In genomic region chr2:26757873-26758789, GRCh38 we compare ENCODE assay signal across 1 cellular context.
TF ChIP-seq lines count a peak whose summit lies in the region.

No MANE protein-coding gene starts in this region.

TF ChIP-seq in HepG2, 621 proteins besides CTCF, POLR2A, EP300 and RAD21 (continued from another document and continues in another):
- TF ChIP-seq ZNF451 (CRISPR knock-in tag; IDR thresholded peaks at IDR 0.05) = no peak
- TF ChIP-seq PHF5A (CRISPR knock-in tag; IDR thresholded peaks at IDR 0.05; ENCODE audit: low read depth, unreplicated experiment) = no peak
- TF ChIP-seq MXI1 (IDR thresholded peaks at IDR 0.05; ENCODE audit: borderline replicate concordance, low read depth, low read length) = no peak
- TF ChIP-seq THRA (CRISPR knock-in tag; IDR thresholded peaks at IDR 0.05; ENCODE audit: borderline replicate concordance) = no peak; the same call in 1 of the 2 replicates
- TF ChIP-seq ZBTB2 (CRISPR knock-in tag; IDR thresholded peaks at IDR 0.05; ENCODE audit: low read depth) = no peak
- TF ChIP-seq BRCA1 (CRISPR knock-in tag; IDR thresholded peaks at IDR 0.05) = no peak
- no peak for TF ChIP-seq KAT2B (IDR thresholded peaks at IDR 0.05; ENCODE audit: borderline replicate concordance, low read depth, low read length)
- no peak for TF ChIP-seq ZNF629 (CRISPR knock-in tag; conservative IDR thresholded peaks at IDR 0.05)
- peak; percentile 54 for TF ChIP-seq HNF4A (CRISPR knock-in tag; IDR thresholded peaks at IDR 0.05)
- TF ChIP-seq ZNF383 (CRISPR knock-in tag; IDR thresholded peaks at IDR 0.05; ENCODE audit: borderline replicate concordance) = no peak
- TF ChIP-seq, protein P1, sequence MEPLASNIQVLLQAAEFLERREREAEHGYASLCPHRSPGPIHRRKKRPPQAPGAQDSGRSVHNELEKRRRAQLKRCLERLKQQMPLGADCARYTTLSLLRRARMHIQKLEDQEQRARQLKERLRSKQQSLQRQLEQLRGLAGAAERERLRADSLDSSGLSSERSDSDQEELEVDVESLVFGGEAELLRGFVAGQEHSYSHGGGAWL (CRISPR knock-in tag; IDR thresholded peaks at IDR 0.05) = peak; percentile 38; the same call in 1 of the 2 replicates
- TF ChIP-seq, protein P2, sequence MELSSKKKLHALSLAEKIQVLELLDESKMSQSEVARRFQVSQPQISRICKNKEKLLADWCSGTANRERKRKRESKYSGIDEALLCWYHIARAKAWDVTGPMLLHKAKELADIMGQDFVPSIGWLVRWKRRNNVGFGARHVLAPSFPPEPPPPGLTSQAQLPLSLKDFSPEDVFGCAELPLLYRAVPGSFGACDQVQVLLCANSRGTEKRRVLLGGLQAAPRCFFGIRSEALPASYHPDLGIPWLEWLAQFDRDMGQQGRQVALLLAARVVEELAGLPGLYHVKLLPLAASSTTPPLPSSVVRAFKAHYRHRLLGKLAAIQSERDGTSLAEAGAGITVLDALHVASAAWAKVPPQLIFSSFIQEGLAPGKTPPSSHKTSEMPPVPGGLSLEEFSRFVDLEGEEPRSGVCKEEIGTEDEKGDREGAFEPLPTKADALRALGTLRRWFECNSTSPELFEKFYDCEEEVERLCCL (CRISPR knock-in tag; IDR thresholded peaks at IDR 0.05; ENCODE audit: borderline replicate concordance) = no peak
- no peak for TF ChIP-seq TFAP4 (IDR thresholded peaks at IDR 0.05; ENCODE audit: borderline replicate concordance, low read depth)
- no peak for TF ChIP-seq ZNF777 (CRISPR knock-in tag; IDR thresholded peaks at IDR 0.05)
- TF ChIP-seq, protein P3, sequence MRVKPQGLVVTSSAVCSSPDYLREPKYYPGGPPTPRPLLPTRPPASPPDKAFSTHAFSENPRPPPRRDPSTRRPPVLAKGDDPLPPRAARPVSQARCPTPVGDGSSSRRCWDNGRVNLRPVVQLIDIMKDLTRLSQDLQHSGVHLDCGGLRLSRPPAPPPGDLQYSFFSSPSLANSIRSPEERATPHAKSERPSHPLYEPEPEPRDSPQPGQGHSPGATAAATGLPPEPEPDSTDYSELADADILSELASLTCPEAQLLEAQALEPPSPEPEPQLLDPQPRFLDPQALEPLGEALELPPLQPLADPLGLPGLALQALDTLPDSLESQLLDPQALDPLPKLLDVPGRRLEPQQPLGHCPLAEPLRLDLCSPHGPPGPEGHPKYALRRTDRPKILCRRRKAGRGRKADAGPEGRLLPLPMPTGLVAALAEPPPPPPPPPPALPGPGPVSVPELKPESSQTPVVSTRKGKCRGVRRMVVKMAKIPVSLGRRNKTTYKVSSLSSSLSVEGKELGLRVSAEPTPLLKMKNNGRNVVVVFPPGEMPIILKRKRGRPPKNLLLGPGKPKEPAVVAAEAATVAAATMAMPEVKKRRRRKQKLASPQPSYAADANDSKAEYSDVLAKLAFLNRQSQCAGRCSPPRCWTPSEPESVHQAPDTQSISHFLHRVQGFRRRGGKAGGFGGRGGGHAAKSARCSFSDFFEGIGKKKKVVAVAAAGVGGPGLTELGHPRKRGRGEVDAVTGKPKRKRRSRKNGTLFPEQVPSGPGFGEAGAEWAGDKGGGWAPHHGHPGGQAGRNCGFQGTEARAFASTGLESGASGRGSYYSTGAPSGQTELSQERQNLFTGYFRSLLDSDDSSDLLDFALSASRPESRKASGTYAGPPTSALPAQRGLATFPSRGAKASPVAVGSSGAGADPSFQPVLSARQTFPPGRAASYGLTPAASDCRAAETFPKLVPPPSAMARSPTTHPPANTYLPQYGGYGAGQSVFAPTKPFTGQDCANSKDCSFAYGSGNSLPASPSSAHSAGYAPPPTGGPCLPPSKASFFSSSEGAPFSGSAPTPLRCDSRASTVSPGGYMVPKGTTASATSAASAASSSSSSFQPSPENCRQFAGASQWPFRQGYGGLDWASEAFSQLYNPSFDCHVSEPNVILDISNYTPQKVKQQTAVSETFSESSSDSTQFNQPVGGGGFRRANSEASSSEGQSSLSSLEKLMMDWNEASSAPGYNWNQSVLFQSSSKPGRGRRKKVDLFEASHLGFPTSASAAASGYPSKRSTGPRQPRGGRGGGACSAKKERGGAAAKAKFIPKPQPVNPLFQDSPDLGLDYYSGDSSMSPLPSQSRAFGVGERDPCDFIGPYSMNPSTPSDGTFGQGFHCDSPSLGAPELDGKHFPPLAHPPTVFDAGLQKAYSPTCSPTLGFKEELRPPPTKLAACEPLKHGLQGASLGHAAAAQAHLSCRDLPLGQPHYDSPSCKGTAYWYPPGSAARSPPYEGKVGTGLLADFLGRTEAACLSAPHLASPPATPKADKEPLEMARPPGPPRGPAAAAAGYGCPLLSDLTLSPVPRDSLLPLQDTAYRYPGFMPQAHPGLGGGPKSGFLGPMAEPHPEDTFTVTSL (CRISPR knock-in tag; IDR thresholded peaks at IDR 0.05; ENCODE audit: borderline replicate concordance) = peak; percentile 40
- TF ChIP-seq ZNF619 (CRISPR knock-in tag; IDR thresholded peaks at IDR 0.05) = no peak
- TF ChIP-seq, protein P4, sequence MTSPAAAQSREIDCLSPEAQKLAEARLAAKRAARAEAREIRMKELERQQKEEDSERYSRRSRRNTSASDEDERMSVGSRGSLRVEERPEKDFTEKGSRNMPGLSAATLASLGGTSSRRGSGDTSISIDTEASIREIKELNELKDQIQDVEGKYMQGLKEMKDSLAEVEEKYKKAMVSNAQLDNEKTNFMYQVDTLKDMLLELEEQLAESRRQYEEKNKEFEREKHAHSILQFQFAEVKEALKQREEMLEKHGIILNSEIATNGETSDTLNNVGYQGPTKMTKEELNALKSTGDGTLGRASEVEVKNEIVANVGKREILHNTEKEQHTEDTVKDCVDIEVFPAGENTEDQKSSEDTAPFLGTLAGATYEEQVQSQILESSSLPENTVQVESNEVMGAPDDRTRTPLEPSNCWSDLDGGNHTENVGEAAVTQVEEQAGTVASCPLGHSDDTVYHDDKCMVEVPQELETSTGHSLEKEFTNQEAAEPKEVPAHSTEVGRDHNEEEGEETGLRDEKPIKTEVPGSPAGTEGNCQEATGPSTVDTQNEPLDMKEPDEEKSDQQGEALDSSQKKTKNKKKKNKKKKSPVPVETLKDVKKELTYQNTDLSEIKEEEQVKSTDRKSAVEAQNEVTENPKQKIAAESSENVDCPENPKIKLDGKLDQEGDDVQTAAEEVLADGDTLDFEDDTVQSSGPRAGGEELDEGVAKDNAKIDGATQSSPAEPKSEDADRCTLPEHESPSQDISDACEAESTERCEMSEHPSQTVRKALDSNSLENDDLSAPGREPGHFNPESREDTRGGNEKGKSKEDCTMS (CRISPR knock-in tag; conservative IDR thresholded peaks at IDR 0.05) = no peak
- no peak for TF ChIP-seq SYNCRIP (IDR thresholded peaks at IDR 0.05; ENCODE audit: insufficient read depth, low read depth, low read length)
- TF ChIP-seq SKI (IDR thresholded peaks at IDR 0.05; ENCODE audit: partially characterized antibody) = peak; percentile 42
- no peak for TF ChIP-seq ZNF224 (CRISPR knock-in tag; IDR thresholded peaks at IDR 0.05)
- no peak for TF ChIP-seq ZNF652 (CRISPR knock-in tag; IDR thresholded peaks at IDR 0.05; ENCODE audit: borderline replicate concordance, low read depth)
- TF ChIP-seq GPN1 (CRISPR knock-in tag; IDR thresholded peaks at IDR 0.05; ENCODE audit: borderline replicate concordance) = no peak
- TF ChIP-seq, protein P5, sequence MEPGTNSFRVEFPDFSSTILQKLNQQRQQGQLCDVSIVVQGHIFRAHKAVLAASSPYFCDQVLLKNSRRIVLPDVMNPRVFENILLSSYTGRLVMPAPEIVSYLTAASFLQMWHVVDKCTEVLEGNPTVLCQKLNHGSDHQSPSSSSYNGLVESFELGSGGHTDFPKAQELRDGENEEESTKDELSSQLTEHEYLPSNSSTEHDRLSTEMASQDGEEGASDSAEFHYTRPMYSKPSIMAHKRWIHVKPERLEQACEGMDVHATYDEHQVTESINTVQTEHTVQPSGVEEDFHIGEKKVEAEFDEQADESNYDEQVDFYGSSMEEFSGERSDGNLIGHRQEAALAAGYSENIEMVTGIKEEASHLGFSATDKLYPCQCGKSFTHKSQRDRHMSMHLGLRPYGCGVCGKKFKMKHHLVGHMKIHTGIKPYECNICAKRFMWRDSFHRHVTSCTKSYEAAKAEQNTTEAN (CRISPR knock-in tag; conservative IDR thresholded peaks at IDR 0.05) = no peak
- TF ChIP-seq AHR (CRISPR knock-in tag; IDR thresholded peaks at IDR 0.05) = no peak
- TF ChIP-seq MBD4 (IDR thresholded peaks at IDR 0.05; ENCODE audit: borderline replicate concordance, low read length) = no peak
- no peak for TF ChIP-seq CHCHD3 (CRISPR knock-in tag; IDR thresholded peaks at IDR 0.05)
- TF ChIP-seq CHD4 (IDR thresholded peaks at IDR 0.05; ENCODE audit: borderline replicate concordance, low read length) = no peak; the same call in 1 of the 2 replicates
- TF ChIP-seq ZBTB44 (CRISPR knock-in tag; IDR thresholded peaks at IDR 0.05) = no peak
- no peak for TF ChIP-seq HMGXB4 (CRISPR knock-in tag; IDR thresholded peaks at IDR 0.05; ENCODE audit: borderline replicate concordance in 1 of 2, low read depth in 1 of 2)
- no peak for TF ChIP-seq MYC (CRISPR knock-in tag; IDR thresholded peaks at IDR 0.05; ENCODE audit: borderline replicate concordance)
- no peak for TF ChIP-seq ZFP1 (CRISPR knock-in tag; IDR thresholded peaks at IDR 0.05)
- no peak for TF ChIP-seq FLYWCH1 (CRISPR knock-in tag; IDR thresholded peaks at IDR 0.05)
- TF ChIP-seq SAP130 (CRISPR knock-in tag; IDR thresholded peaks at IDR 0.05; ENCODE audit: low read depth) = peak; percentile 61
